13 cellular contexts compared by ENCODE assay signal in genomic region chr12:104748790-104749189, GRCh38.
DNase-seq lines count a peak whose midpoint lies in the region; ATAC-seq, FAIRE-seq and TF ChIP-seq lines count a peak whose summit lies in the region.
"Had no signal": no experiment of that assay in that cellular context is flagged by ENCODE, and none has a peak within 500 bp of the region (broad histone marks: within the 10 kb centered on the region; RNA-seq: fewer than 3 reads in every experiment).

No MANE protein-coding gene starts in this region.

- no peak for FAIRE-seq in HepG2 (lab: Jason Lieb, UNC)

- intact Hi-C loops in HepG2 (cut with micrococcal nuclease; ENCODE audit: unreplicated experiment) = no loop called here

- no peaks in the 10 kb centered on the region for H3K79me2 ChIP-seq in HepG2 (ENCODE audit: insufficient read depth, low read length)

- in situ Hi-C loops in HepG2 (cut with HindIII; ENCODE audit: extremely low pct_ligation_motif_present, low pct_unique_long_range_greater_than_20kb) = no loop called here

- H3K36me3 ChIP-seq in liver (ENCODE audit: control insufficient read depth in 4 of 4, insufficient read depth in 3 of 4, low read depth in 1 of 4, low read length in 3 of 4) = no peaks in the 10 kb centered on the region
- no peaks in the 10 kb centered on the region for H3K36me3 ChIP-seq in HepG2 (replicated peaks in 1 of 2; ENCODE audit: control insufficient read depth in 1 of 2, insufficient read depth in 2 of 2, low read length in 2 of 2)

- peak overlapping the region; percentile 49 to 83 for H3K27ac Mint-ChIP-seq in effector memory CD8-positive, alpha-beta T cell
- peak overlapping the region; percentile 51 for H3K27ac Mint-ChIP-seq in memory B cell
- H3K27ac Mint-ChIP-seq in activated CD8-positive, alpha-beta T cell treated with anti-CD3 and anti-CD28 coated beads, Interleukin-2, amount 10 ng/mL, durations not matched to agents 7 days and 5 days = no peak overlapping the region
- H3K27ac Mint-ChIP-seq: activated T-helper 2 cell treated with anti-CD3 and anti-CD28 coated beads, Interferon-gamma antibody, Interleukin-2, Interleukin-4, amounts not matched to agents 10 μg/mL and 5 μg/mL and 100 μg/mL, durations not matched to agents 14 hours and 24 hours and 36 hours; nephron progenitor cell had no signal

- TF ChIP-seq RAD21 in liver (IDR thresholded peaks at IDR 0.05) (no peak), HepG2 (CRISPR knock-in tag; IDR thresholded peaks at IDR 0.05) (no peak)

- no peaks in the 10 kb centered on the region for H4K20me1 ChIP-seq in HepG2 (ENCODE audit: insufficient read depth, low read length)

- CTCF ChIA-PET in HepG2 (lab: Yijun Ruan, JAX; ENCODE audit: low intra/inter-chr PET ratio, low total read pairs) = no interaction called here
- CTCF ChIA-PET in activated CD8-positive, alpha-beta T cell treated with anti-CD3 and anti-CD28 coated beads, Interleukin-2, amount 10 ng/mL, durations not matched to agents 7 days and 5 days (lab: Charles Lee) = interaction anchor here (1.4 to 2.1 kb wide), 2 partner anchors 9 to 367 kb away, joined by 4 to 8 read pairs; no protein-coding TSS in a partner anchor

- no peak overlapping the region for H3K4me2 ChIP-seq in HepG2 (ENCODE audit: low read depth, low read length)

- H3K27me3 ChIP-seq in liver (ENCODE audit: control insufficient read depth in 4 of 4, insufficient read depth in 4 of 4, low read length in 3 of 4) (no peaks in the 10 kb centered on the region), HepG2 (ENCODE audit: control insufficient read depth in 1 of 2, insufficient read depth in 2 of 2, low read length in 2 of 2) (peaks cover 0 to 40% of the 10 kb centered on the region in 2 experiments; a peak in 2 of 5 replicates)

- WGBS in liver = 70% methylated on average over 5 of the region's 5 CpGs
- WGBS in HepG2 (ENCODE audit: low lambda C conversion rate) = 31% methylated on average over 4 of the region's 5 CpGs

- DNase-seq in HepG2 (ENCODE audit: low spot score) = no peak
- DNase-seq in effector memory CD8-positive, alpha-beta T cell = no peak
- DNase-seq in memory B cell (ENCODE audit: low spot score in 2 of 2) = no peak
- no peak for DNase-seq in SHP77 treated with DMSO at 0.1 percent for 48 hours (lab: John Stamatoyannopoulos, UW)
- no peak for DNase-seq in activated CD8-positive, alpha-beta T cell treated with anti-CD3 and anti-CD28 coated beads, Interleukin-2, amount 10 ng/mL, durations not matched to agents 7 days and 5 days
- DNase-seq in HuH-7.5 (ENCODE audit: low spot score) = no peak
- DNase-seq: NCI-H2081 treated with DMSO at 0.1 percent for 48 hours; nephron progenitor cell; stimulated activated CD4-positive, alpha-beta T cell treated with anti-CD3 and anti-CD28 coated beads, Interleukin-2, amount 100 ng/mL, for 48 hours had no signal

- no peak for TF ChIP-seq POLR2A in HepG2 (IDR thresholded peaks at IDR 0.05; ENCODE audit: insufficient read depth in 1 of 2, low read depth in 2 of 2, low read length in 2 of 2)

- H2AFZ ChIP-seq in HepG2 (ENCODE audit: low read length) = no peak overlapping the region

- H3K4me3 Mint-ChIP-seq in effector memory CD8-positive, alpha-beta T cell = peak overlapping the region in 1 of 2 donors; percentile 23
- H3K4me3 Mint-ChIP-seq in memory B cell = no peak overlapping the region
- H3K4me3 Mint-ChIP-seq in activated CD8-positive, alpha-beta T cell treated with anti-CD3 and anti-CD28 coated beads, Interleukin-2, amount 10 ng/mL, durations not matched to agents 7 days and 5 days = no peak overlapping the region
- H3K4me3 Mint-ChIP-seq: nephron progenitor cell had no signal

- ATAC-seq in HepG2 (no peak), memory B cell (ENCODE audit: low read depth) (no peak), GM21576 (IDR thresholded peaks at IDR 0.05; ENCODE audit: unreplicated experiment) (no peak)
- ATAC-seq in effector memory CD8-positive, alpha-beta T cell (replicated peaks) = no peak
- no peak for ATAC-seq in activated CD8-positive, alpha-beta T cell treated with anti-CD3 and anti-CD28 coated beads, Interleukin-2, amount 10 ng/mL, durations not matched to agents 7 days and 5 days

- BruUV-seq in HepG2 (replicated peaks; lab: Mats Ljungman, UMichigan) = no TSS peak

- TF ChIP-seq CTCF in liver (IDR thresholded peaks at IDR 0.05; ENCODE audit: low read depth, low read length, missing input control) = no peak
- no peak for TF ChIP-seq CTCF in HepG2 (CRISPR knock-in tag; IDR thresholded peaks at IDR 0.05)

- H3K4me3 ChIP-seq in liver (ENCODE audit: low read depth in 1 of 3, low read length in 3 of 3) (no peak overlapping the region), HepG2 (replicated peaks in 1 of 3; ENCODE audit: insufficient read depth in 1 of 3, low read depth in 2 of 3, low read length in 3 of 3) (no peak overlapping the region)

- TF ChIP-seq EP300 in HepG2 (IDR thresholded peaks at IDR 0.05; ENCODE audit: low read depth in 2 of 2, low read length in 2 of 2) = no peak
- TF ChIP-seq EP300 in HepG2 (CRISPR knock-in tag; IDR thresholded peaks at IDR 0.05; ENCODE audit: borderline replicate concordance) = no peak

- POLR2A ChIA-PET in HepG2 (lab: Yijun Ruan, JAX) = no interaction called here
- POLR2A ChIA-PET in activated CD8-positive, alpha-beta T cell treated with anti-CD3 and anti-CD28 coated beads, Interleukin-2, amount 10 ng/mL, durations not matched to agents 7 days and 5 days (lab: Charles Lee) = no interaction called here

- no peaks in the 10 kb centered on the region for H3K9me3 Mint-ChIP-seq in effector memory CD8-positive, alpha-beta T cell
- no peaks in the 10 kb centered on the region for H3K9me3 Mint-ChIP-seq in memory B cell
- no peaks in the 10 kb centered on the region for H3K9me3 Mint-ChIP-seq in activated CD8-positive, alpha-beta T cell treated with anti-CD3 and anti-CD28 coated beads, Interleukin-2, amount 10 ng/mL, durations not matched to agents 7 days and 5 days (ENCODE audit: insufficient read depth)
- H3K9me3 Mint-ChIP-seq: activated T-helper 2 cell treated with anti-CD3 and anti-CD28 coated beads, Interferon-gamma antibody, Interleukin-2, Interleukin-4, amounts not matched to agents 10 μg/mL and 5 μg/mL and 100 μg/mL, durations not matched to agents 14 hours and 24 hours and 36 hours had no signal

- H3K9ac ChIP-seq in liver (ENCODE audit: low read depth in 1 of 2, low read length in 2 of 2) (no peak overlapping the region), HepG2 (ENCODE audit: insufficient read depth, low read depth, low read length) (no peak overlapping the region)

- H3K27ac ChIP-seq in liver (ENCODE audit: low read depth in 1 of 2, low read length in 2 of 2) (no peak overlapping the region), HepG2 (ENCODE audit: extremely low read length, insufficient read depth, low read length) (no peak overlapping the region)
- H3K27ac ChIP-seq: RWPE1 had no signal

- H3K4me1 ChIP-seq in liver (ENCODE audit: control insufficient read depth in 4 of 4, insufficient read depth in 4 of 4, low read length in 3 of 4) (no peaks in the 10 kb centered on the region), HepG2 (ENCODE audit: insufficient read depth, low read length) (no peaks in the 10 kb centered on the region)

- no peaks in the 10 kb centered on the region for H3K9me3 ChIP-seq in liver (ENCODE audit: control insufficient read depth in 4 of 4, low read length in 3 of 4)
- no peaks in the 10 kb centered on the region for H3K9me3 ChIP-seq in HepG2 (ENCODE audit: low read length)

- peaks cover 55 to 63% of the 10 kb centered on the region in 2 donors for H3K4me1 Mint-ChIP-seq in effector memory CD8-positive, alpha-beta T cell (ENCODE audit: low read depth in 2 of 2)
- peaks cover 39% of the 10 kb centered on the region for H3K4me1 Mint-ChIP-seq in memory B cell
- peaks cover 56% of the 10 kb centered on the region for H3K4me1 Mint-ChIP-seq in activated CD8-positive, alpha-beta T cell treated with anti-CD3 and anti-CD28 coated beads, Interleukin-2, amount 10 ng/mL, durations not matched to agents 7 days and 5 days (ENCODE audit: low read depth)

- no peaks in the 10 kb centered on the region for H3K36me3 Mint-ChIP-seq in effector memory CD8-positive, alpha-beta T cell (ENCODE audit: insufficient read depth)
- peaks cover 2% of the 10 kb centered on the region for H3K36me3 Mint-ChIP-seq in memory B cell
- H3K36me3 Mint-ChIP-seq in activated CD8-positive, alpha-beta T cell treated with anti-CD3 and anti-CD28 coated beads, Interleukin-2, amount 10 ng/mL, durations not matched to agents 7 days and 5 days (ENCODE audit: low read depth) = peaks cover 19% of the 10 kb centered on the region

- H3K27me3 Mint-ChIP-seq in effector memory CD8-positive, alpha-beta T cell = no peaks in the 10 kb centered on the region
- no peaks in the 10 kb centered on the region for H3K27me3 Mint-ChIP-seq in memory B cell
- H3K27me3 Mint-ChIP-seq in activated CD8-positive, alpha-beta T cell treated with anti-CD3 and anti-CD28 coated beads, Interleukin-2, amount 10 ng/mL, durations not matched to agents 7 days and 5 days (ENCODE audit: low read depth) = no peaks in the 10 kb centered on the region

TF ChIP-seq in liver, 16 proteins besides CTCF, POLR2A, EP300 and RAD21:
- no peak for TF ChIP-seq HNF4A (conservative IDR thresholded peaks at IDR 0.05)
- TF ChIP-seq MAX (IDR thresholded peaks at IDR 0.05) = peak; percentile 14
- no peak for TF ChIP-seq HNF4G (IDR thresholded peaks at IDR 0.05)
- TF ChIP-seq YY1 (IDR thresholded peaks at IDR 0.05) = no peak

TF ChIP-seq in HepG2, 621 proteins besides CTCF, POLR2A, EP300 and RAD21 (continues in another document):
- TF ChIP-seq EHMT2 (IDR thresholded peaks at IDR 0.05; ENCODE audit: borderline replicate concordance, low read depth, low read length) (no peak), LBX2 (CRISPR knock-in tag; IDR thresholded peaks at IDR 0.05; ENCODE audit: borderline replicate concordance) (no peak), MTA1 (CRISPR knock-in tag; IDR thresholded peaks at IDR 0.05; ENCODE audit: borderline replicate concordance) (no peak)
